Comparison of ENCODE assay signal across 1 cellular context in the genomic region with DNA sequence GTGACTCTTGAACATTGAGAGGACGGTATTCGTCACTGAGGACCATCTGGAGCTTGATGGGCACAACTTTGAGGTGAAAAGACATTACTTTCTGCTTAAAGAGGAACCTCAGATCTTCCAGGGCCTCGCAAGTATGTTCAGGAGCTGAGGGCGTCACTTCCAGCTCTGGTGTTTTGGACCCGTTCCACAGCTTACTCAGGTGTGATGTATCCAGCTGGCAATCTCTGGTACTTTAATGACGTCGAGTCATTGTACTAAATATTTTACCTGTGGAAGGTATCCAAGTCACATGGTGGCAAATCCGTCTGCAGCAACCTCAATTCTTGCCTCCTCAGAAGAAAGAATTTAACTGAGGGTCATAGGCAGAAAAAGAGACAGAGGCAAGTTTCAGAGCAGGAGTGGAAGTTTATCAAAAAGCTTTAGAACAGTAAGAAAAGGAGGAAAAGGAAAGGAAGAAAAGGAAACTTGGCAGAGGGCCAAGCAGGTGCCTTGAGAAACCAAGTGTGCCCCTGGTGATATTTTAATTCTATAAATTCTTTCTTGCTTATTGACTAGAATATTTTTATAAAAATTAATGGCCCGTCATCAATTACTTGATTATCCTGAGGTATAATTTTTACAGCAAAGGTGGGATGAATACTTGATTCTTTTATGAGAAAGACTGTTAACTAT.
TF ChIP-seq lines count a peak whose summit lies in the region.

No MANE protein-coding gene starts in this region.

TF ChIP-seq in Ishikawa, 13 proteins besides CTCF, POLR2A, EP300 and RAD21 (continued from another document):
- TF ChIP-seq, protein P1, sequence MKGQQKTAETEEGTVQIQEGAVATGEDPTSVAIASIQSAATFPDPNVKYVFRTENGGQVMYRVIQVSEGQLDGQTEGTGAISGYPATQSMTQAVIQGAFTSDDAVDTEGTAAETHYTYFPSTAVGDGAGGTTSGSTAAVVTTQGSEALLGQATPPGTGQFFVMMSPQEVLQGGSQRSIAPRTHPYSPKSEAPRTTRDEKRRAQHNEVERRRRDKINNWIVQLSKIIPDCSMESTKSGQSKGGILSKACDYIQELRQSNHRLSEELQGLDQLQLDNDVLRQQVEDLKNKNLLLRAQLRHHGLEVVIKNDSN (IDR thresholded peaks at IDR 0.05), result peak; percentile 85
- TF ChIP-seq TCF12 (IDR thresholded peaks at IDR 0.05; ENCODE audit: low read depth) (peak; percentile 90), TEAD4 (IDR thresholded peaks at IDR 0.05) (peak; percentile 85), EGR1 (IDR thresholded peaks at IDR 0.05) (no peak), YY1 (IDR thresholded peaks at IDR 0.05; ENCODE audit: low read depth) (0 out of 2 replicates have a peak, but pooled peaks have one; percentile 29), CEBPB (IDR thresholded peaks at IDR 0.05) (peak; percentile 44; the same call in 1 of the 2 replicates), FOXM1 (IDR thresholded peaks at IDR 0.05; ENCODE audit: borderline replicate concordance, low read depth) (peak; percentile 67; the same call in 1 of the 2 replicates), ZBTB7A (IDR thresholded peaks at IDR 0.05; ENCODE audit: low read depth) (0 out of 2 replicates have a peak, but pooled peaks have one; percentile 21)
- TF ChIP-seq, protein P2, sequence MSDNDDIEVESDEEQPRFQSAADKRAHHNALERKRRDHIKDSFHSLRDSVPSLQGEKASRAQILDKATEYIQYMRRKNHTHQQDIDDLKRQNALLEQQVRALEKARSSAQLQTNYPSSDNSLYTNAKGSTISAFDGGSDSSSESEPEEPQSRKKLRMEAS (IDR thresholded peaks at IDR 0.05), result peak; percentile 87
